In genomic region chr5:151617841-151618710, GRCh38 we compare ENCODE assay signal across 23 cellular contexts. TPM values are rescaled to one million over a fixed set of nuclear protein-coding genes. Genes with fewer than 3 reads are reported as not detected.
A peak's percentile ranks its signal among the peaks of the same experiment; 100 is the strongest.
DNase-seq lines count a peak whose midpoint lies in the region; ATAC-seq, FAIRE-seq and TF ChIP-seq lines count a peak whose summit lies in the region.
"Had no signal": no experiment of that assay in that cellular context is flagged by ENCODE, and none has a peak within 500 bp of the region (broad histone marks: within the 10 kb centered on the region; RNA-seq: fewer than 3 reads in every experiment).

No MANE protein-coding gene starts in this region.

- TF ChIP-seq POLR2A in HCT116 (IDR thresholded peaks at IDR 0.05; ENCODE audit: borderline replicate concordance, extremely low read depth, insufficient read depth, insufficient read length) = no peak
- TF ChIP-seq POLR2A in K562 (conservative IDR thresholded peaks at IDR 0.05) = no peak

- ATAC-seq in HCT116 = peak; percentile 24; the same call in 1 of the 2 replicates
- ATAC-seq in K562 = no peak
- no peak for ATAC-seq in mucosa of descending colon
- ATAC-seq in GM19395 (IDR thresholded peaks at IDR 0.05; ENCODE audit: unreplicated experiment) = no peak
- ATAC-seq: activated CD8-positive, alpha-beta T cell treated with anti-CD3 and anti-CD28 coated beads for 36 hours; heart left ventricle; Right ventricle myocardium inferior; upper lobe of right lung had no signal

- peak overlapping the region; percentile 32 for H2AK5ac ChIP-seq in mesenchymal stem cell (ENCODE audit: low read length, severe bottlenecking)

- TF ChIP-seq RAD21 in HCT116 (IDR thresholded peaks at IDR 0.05; ENCODE audit: low read depth) = no peak
- no peak for TF ChIP-seq RAD21 in K562 (CRISPR knock-in tag; conservative IDR thresholded peaks at IDR 0.05 in 1 of 2, IDR thresholded peaks at IDR 0.05 in 1 of 2)

- no peak overlapping the region for H3K23ac ChIP-seq in mesenchymal stem cell (ENCODE audit: low read length in 2 of 2)

- H3K9ac ChIP-seq in HCT116 (ENCODE audit: low read length) (0 out of 2 replicates have a peak overlapping the region, but pooled peaks have one; percentile 10), K562 (ENCODE audit: insufficient read depth in 1 of 2, low read depth in 2 of 2, low read length in 2 of 2) (no peak overlapping the region), mesenchymal stem cell (ENCODE audit: low read length) (no peak overlapping the region)
- H3K9ac ChIP-seq: parathyroid adenoma had no signal

- no peak overlapping the region for H3K4me3 ChIP-seq in Caco-2 (ENCODE audit: low read depth, low read length)
- H3K4me3 ChIP-seq in HCT116 (replicated peaks in 1 of 2; ENCODE audit: low read depth in 1 of 2, low read length in 2 of 2) = no peak overlapping the region
- no peak overlapping the region for H3K4me3 ChIP-seq in K562
- no peak overlapping the region for H3K4me3 ChIP-seq in mesenchymal stem cell (ENCODE audit: insufficient read depth in 1 of 2, low read depth in 1 of 2, low read length in 2 of 2)
- H3K4me3 ChIP-seq in mucosa of descending colon = no peak overlapping the region
- H3K4me3 ChIP-seq: heart left ventricle, left ventricle myocardium inferior, MG63, sigmoid colon, upper lobe of right lung had no signal

- peak overlapping the region; percentile 38 for H3K4me3 Mint-ChIP-seq in Caco-2 (ENCODE audit: unreplicated experiment)
- no peak overlapping the region for H3K4me3 Mint-ChIP-seq in activated CD4-positive, alpha-beta T cell treated with anti-CD3 and anti-CD28 coated beads, Interleukin-2, amount 10 ng/mL, durations not matched to agents 24 days and 14 days
- H3K4me3 Mint-ChIP-seq: activated CD8-positive, alpha-beta T cell treated with anti-CD3 and anti-CD28 coated beads for 36 hours; CD4-positive, CD25-positive, alpha-beta regulatory T cell; nephron had no signal

- POLR2A ChIA-PET in Caco-2 (lab: Charles Lee) = interaction anchor here (0.6 to 1.0 kb wide), 3 partner anchors 24 to 153 kb away, joined by 3 to 4 read pairs (median 4); no protein-coding TSS in a partner anchor
- POLR2A ChIA-PET in HCT116 (lab: Charles Lee) = interaction anchor here (1.0 kb wide), 1 partner anchor 19 kb away, joined by 4 read pairs; no protein-coding TSS in a partner anchor
- POLR2A ChIA-PET in K562 (lab: Yijun Ruan, JAX) = interaction anchor here (0.8 kb wide), 1 partner anchor 9 kb away, joined by 3 read pairs; no protein-coding TSS in a partner anchor

- WGBS in K562 (ENCODE audit: insufficient coverage, low coverage, missing lambda C conversion rate) = 2% methylated on average over 3 of the region's 3 CpGs
- 100% methylated on average over 2 of the region's 3 CpGs for WGBS in mesenchymal stem cell

- H2BK120ac ChIP-seq in mesenchymal stem cell (ENCODE audit: low read depth, low read length) = no peak overlapping the region

- in situ Hi-C loops in K562 (cut with MboI) = no loop called here

- no peak overlapping the region for H3K18ac ChIP-seq in mesenchymal stem cell (ENCODE audit: low read depth in 1 of 2, low read length in 2 of 2)

- DNase-seq in Caco-2 (peak; percentile 63), HCT116 (ENCODE audit: low read depth, low spot score) (peak; percentile 7), K562 (ENCODE audit: extremely low read depth in 1 of 4, low spot score in 3 of 4) (no peak), mesenchymal stem cell (no peak), mucosa of descending colon (no peak)
- DNase-seq in activated CD4-positive, alpha-beta T cell treated with anti-CD3 and anti-CD28 coated beads, Interleukin-2, amount 10 ng/mL, durations not matched to agents 24 days and 14 days = no peak
- DNase-seq: activated CD8-positive, alpha-beta T cell treated with anti-CD3 and anti-CD28 coated beads for 36 hours; activated naive CD4-positive, alpha-beta T cell treated with Interleukin-2 at 50 U/mL for 16 hours; CD4-positive, CD25-positive, alpha-beta regulatory T cell; cortex of kidney; GF-D8; heart left ventricle; left ventricle myocardium inferior; MG63; midbrain; NCI-H1417 treated with DMSO at 0.1 percent for 48 hours; NCI-H524 treated with DMSO at 0.1 percent for 48 hours; sigmoid colon; upper lobe of right lung had no signal

- no peak overlapping the region for H2BK12ac ChIP-seq in mesenchymal stem cell (ENCODE audit: low read length in 2 of 2)

- H3K4ac ChIP-seq in mesenchymal stem cell (ENCODE audit: low read depth in 1 of 2, low read length in 2 of 2) = no peak overlapping the region

- no peaks in the 10 kb centered on the region for H3K9me2 ChIP-seq in HCT116 (ENCODE audit: insufficient read depth)

- CTCF ChIA-PET in Caco-2 (lab: Charles Lee) = interaction anchor here (0.6 to 1.2 kb wide), 6 partner anchors 34 to 365 kb away, joined by 3 to 6 read pairs (median 4); partner anchors contain the start of genes GM2A and SLC36A1
- CTCF ChIA-PET in HCT116 (lab: Charles Lee) = interaction anchor here (1.1 to 1.2 kb wide), 2 partner anchors 34 to 94 kb away, joined by 3 to 6 read pairs; no protein-coding TSS in a partner anchor
- CTCF ChIA-PET in K562 (lab: Yijun Ruan, JAX; ENCODE audit: low intra/inter-chr PET ratio) = no interaction called here

- H4K20me1 ChIP-seq in HCT116 (ENCODE audit: insufficient read depth) (no peaks in the 10 kb centered on the region), K562 (replicated peaks; ENCODE audit: control insufficient read depth, insufficient read depth, low read length) (no peaks in the 10 kb centered on the region; the same call in 1 of the 2 replicates)

- no peaks in the 10 kb centered on the region for H3K9me3 Mint-ChIP-seq in Caco-2 (ENCODE audit: unreplicated experiment)
- H3K9me3 Mint-ChIP-seq in activated CD4-positive, alpha-beta T cell treated with anti-CD3 and anti-CD28 coated beads, Interleukin-2, amount 10 ng/mL, durations not matched to agents 24 days and 14 days = no peaks in the 10 kb centered on the region
- H3K9me3 Mint-ChIP-seq: activated CD8-positive, alpha-beta T cell treated with anti-CD3 and anti-CD28 coated beads for 36 hours; nephron had no signal

- H4K91ac ChIP-seq in mesenchymal stem cell (ENCODE audit: low read length) = no peak overlapping the region

- H2AFZ ChIP-seq in HCT116 (ENCODE audit: low read depth, low read length, poor library complexity, severe bottlenecking) = no peak overlapping the region
- H2AFZ ChIP-seq in K562 (ENCODE audit: low read depth, low read length) = no peak overlapping the region
- H2AFZ ChIP-seq in mesenchymal stem cell (ENCODE audit: low read depth, low read length) = no peak overlapping the region
- H2AFZ ChIP-seq: parathyroid adenoma had no signal

- H3K36me3 Mint-ChIP-seq in Caco-2 (ENCODE audit: insufficient read depth, unreplicated experiment) = no peaks in the 10 kb centered on the region
- no peaks in the 10 kb centered on the region for H3K36me3 Mint-ChIP-seq in activated CD4-positive, alpha-beta T cell treated with anti-CD3 and anti-CD28 coated beads, Interleukin-2, amount 10 ng/mL, durations not matched to agents 24 days and 14 days (ENCODE audit: low read depth)
- H3K36me3 Mint-ChIP-seq: CD4-positive, CD25-positive, alpha-beta regulatory T cell had no signal

- RAD21 ChIA-PET in HCT116 (lab: Charles Lee; ENCODE audit: low non-redundant PET in 1 of 2, low total read pairs in 2 of 2, uncharacterized antibody in 2 of 2, unreplicated experiment in 2 of 2) = interaction anchor here in 1 of 2 experiments (1.2 kb wide), 1 partner anchor 34 kb away, joined by 3 read pairs; no protein-coding TSS in a partner anchor

- H3K79me1 ChIP-seq in mesenchymal stem cell (replicated peaks; ENCODE audit: low read length, poor library complexity, severe bottlenecking) = no peaks in the 10 kb centered on the region

- peaks cover 48% of the 10 kb centered on the region for H3K4me1 ChIP-seq in Caco-2
- peaks cover 33 to 45% of the 10 kb centered on the region in 2 experiments for H3K4me1 ChIP-seq in HCT116 (ENCODE audit: control insufficient read depth in 1 of 2, insufficient read depth in 2 of 2, low read length in 2 of 2)
- H3K4me1 ChIP-seq in K562 (replicated peaks in 1 of 2; ENCODE audit: control insufficient read depth in 2 of 2, insufficient read depth in 2 of 2, low read length in 2 of 2) = no peaks in the 10 kb centered on the region
- H3K4me1 ChIP-seq in mesenchymal stem cell (ENCODE audit: control insufficient read depth, insufficient read depth, low read depth, low read length) = peaks cover 26% of the 10 kb centered on the region
- H3K4me1 ChIP-seq in mucosa of descending colon (ENCODE audit: low read depth) = no peaks in the 10 kb centered on the region
- H3K4me1 ChIP-seq: parathyroid adenoma, sigmoid colon, upper lobe of right lung had no signal

- H2BK15ac ChIP-seq in mesenchymal stem cell (ENCODE audit: low read depth, poor library complexity, severe bottlenecking) = no peak overlapping the region

- H3K27ac Mint-ChIP-seq in Caco-2 (ENCODE audit: unreplicated experiment) = peak overlapping the region; percentile 82
- H3K27ac Mint-ChIP-seq in activated CD4-positive, alpha-beta T cell treated with anti-CD3 and anti-CD28 coated beads, Interleukin-2, amount 10 ng/mL, durations not matched to agents 24 days and 14 days = no peak overlapping the region
- H3K27ac Mint-ChIP-seq: activated CD8-positive, alpha-beta T cell treated with anti-CD3 and anti-CD28 coated beads for 36 hours; nephron had no signal

- no peak overlapping the region for H2BK5ac ChIP-seq in mesenchymal stem cell (ENCODE audit: low read depth, low read length, poor library complexity, severe bottlenecking)

- H4K8ac ChIP-seq in mesenchymal stem cell (ENCODE audit: low read length) = no peak overlapping the region

- no peaks in the 10 kb centered on the region for H3K36me3 ChIP-seq in Caco-2 (ENCODE audit: control insufficient read depth, insufficient read depth, low read length)
- H3K36me3 ChIP-seq in HCT116 (ENCODE audit: control insufficient read depth in 1 of 2, insufficient read depth in 2 of 2, low read length in 2 of 2) = no peaks in the 10 kb centered on the region
- no peaks in the 10 kb centered on the region for H3K36me3 ChIP-seq in K562 (ENCODE audit: control insufficient read depth, insufficient read depth, low read length)
- no peaks in the 10 kb centered on the region for H3K36me3 ChIP-seq in mesenchymal stem cell (ENCODE audit: control insufficient read depth in 1 of 2, insufficient read depth in 2 of 2, low read depth in 1 of 2, low read length in 2 of 2)
- no peaks in the 10 kb centered on the region for H3K36me3 ChIP-seq in mucosa of descending colon (ENCODE audit: low read depth)
- H3K36me3 ChIP-seq: heart left ventricle, left ventricle myocardium inferior, MG63, sigmoid colon, upper lobe of right lung had no signal

- H3K79me2 ChIP-seq in HCT116 (ENCODE audit: insufficient read depth, low read length) (no peaks in the 10 kb centered on the region), K562 (ENCODE audit: control insufficient read depth, insufficient read depth, low read length) (no peaks in the 10 kb centered on the region)
- H3K79me2 ChIP-seq: parathyroid adenoma had no signal

- H3K14ac ChIP-seq in mesenchymal stem cell (ENCODE audit: low read length in 2 of 2) = no peak overlapping the region

- no peak for TF ChIP-seq CTCF in Caco-2 (IDR thresholded peaks at IDR 0.05; ENCODE audit: insufficient read depth in 1 of 2, low read depth in 1 of 2, low read length in 1 of 2, severe bottlenecking in 1 of 2, unreplicated experiment in 1 of 2)
- TF ChIP-seq CTCF in HCT116 (IDR thresholded peaks at IDR 0.05 in 2 of 3, conservative IDR thresholded peaks at IDR 0.05 in 1 of 3; ENCODE audit: borderline replicate concordance in 1 of 3, insufficient read depth in 1 of 3, low read depth in 2 of 3, low read length in 2 of 3) = no peak
- no peak for TF ChIP-seq CTCF in K562 (IDR thresholded peaks at IDR 0.05 in 2 of 3, conservative IDR thresholded peaks at IDR 0.05 in 1 of 3; ENCODE audit: insufficient read depth in 2 of 3, low read depth in 1 of 3, low read length in 3 of 3)
- no peak for TF ChIP-seq CTCF in mucosa of descending colon (IDR thresholded peaks at IDR 0.05)

- no peak for TF ChIP-seq EP300 in K562 (IDR thresholded peaks at IDR 0.05; ENCODE audit: low read length)

- H3K27me3 ChIP-seq in Caco-2 (replicated peaks; ENCODE audit: control insufficient read depth, insufficient read depth, low read length) = no peaks in the 10 kb centered on the region
- peaks cover 9% of the 10 kb centered on the region; the same call in 1 of the 2 replicates for H3K27me3 ChIP-seq in HCT116 (ENCODE audit: insufficient read depth, low read length)
- H3K27me3 ChIP-seq in K562 (ENCODE audit: control insufficient read depth in 2 of 2, insufficient read depth in 2 of 2, low read length in 2 of 2) = peaks cover 16 to 54% of the 10 kb centered on the region in 2 experiments; a peak in 4 of 5 replicates
- peaks cover 0 to 82% of the 10 kb centered on the region in 2 experiments for H3K27me3 ChIP-seq in mesenchymal stem cell (ENCODE audit: control insufficient read depth in 1 of 2, insufficient read depth in 1 of 2, low read length in 2 of 2)
- H3K27me3 ChIP-seq: upper lobe of right lung had no signal

- no peak for FAIRE-seq in K562 (lab: Jason Lieb, UNC)

- BruUV-seq in Caco-2 (replicated peaks; lab: Mats Ljungman, UMichigan) = TSS peak; percentile 88
- BruUV-seq in HCT116 (replicated peaks; lab: Mats Ljungman, UMichigan) = no TSS peak
- BruUV-seq in K562 (replicated peaks; lab: Mats Ljungman, UMichigan) = no TSS peak

- H3K27ac ChIP-seq in HCT116 (ENCODE audit: low read depth, low read length) = no peak overlapping the region
- H3K27ac ChIP-seq in K562 (ENCODE audit: extremely low read depth, low read depth, low read length) = no peak overlapping the region
- H3K27ac ChIP-seq in mesenchymal stem cell (ENCODE audit: low read length, poor library complexity, severe bottlenecking) = no peak overlapping the region
- H3K27ac ChIP-seq: heart left ventricle, left ventricle myocardium inferior, parathyroid adenoma, sigmoid colon, upper lobe of right lung had no signal

- intact Hi-C loops in Caco-2 (cut with micrococcal nuclease; ENCODE audit: unreplicated experiment) (loop anchor here (1.0 to 2.0 kb wide), 2 partner anchors 21 to 35 kb away; no protein-coding TSS in a partner anchor), HCT116 (cut with micrococcal nuclease) (no loop called here), K562 (cut with micrococcal nuclease) (no loop called here), mucosa of descending colon (cut with DNase I, micrococcal nuclease) (no loop called here)
- intact Hi-C loops in activated CD4-positive, alpha-beta T cell treated with anti-CD3 and anti-CD28 coated beads, Interleukin-2, amount 10 ng/mL, durations not matched to agents 24 days and 14 days (cut with micrococcal nuclease) = no loop called here

- peak overlapping the region; percentile 45 for H3K4me2 ChIP-seq in HCT116 (ENCODE audit: low read length)
- H3K4me2 ChIP-seq in K562 (ENCODE audit: insufficient read depth, low read length) = no peak overlapping the region
- H3K4me2 ChIP-seq in mesenchymal stem cell (ENCODE audit: low read length, poor library complexity, severe bottlenecking) = no peak overlapping the region

- H3K9me3 ChIP-seq in Caco-2 (no peaks in the 10 kb centered on the region; the same call in 1 of the 2 replicates), HCT116 (ENCODE audit: control insufficient read depth in 1 of 2, insufficient read depth in 1 of 2, low read depth in 1 of 2, low read length in 2 of 2) (no peaks in the 10 kb centered on the region), K562 (replicated peaks; ENCODE audit: control insufficient read depth, insufficient read depth, low read depth, low read length) (no peaks in the 10 kb centered on the region), mesenchymal stem cell (ENCODE audit: control insufficient read depth, low read length) (no peaks in the 10 kb centered on the region), mucosa of descending colon (no peaks in the 10 kb centered on the region)
- H3K9me3 ChIP-seq: heart left ventricle, MG63, upper lobe of right lung had no signal

- no peaks in the 10 kb centered on the region for H3K27me3 Mint-ChIP-seq in Caco-2 (ENCODE audit: insufficient read depth, unreplicated experiment)
- H3K27me3 Mint-ChIP-seq in activated CD4-positive, alpha-beta T cell treated with anti-CD3 and anti-CD28 coated beads, Interleukin-2, amount 10 ng/mL, durations not matched to agents 24 days and 14 days = no peaks in the 10 kb centered on the region

- H3K9me1 ChIP-seq in K562 (ENCODE audit: control insufficient read depth, insufficient read depth, low read length) = no peaks in the 10 kb centered on the region

- peaks cover 24% of the 10 kb centered on the region for H3K4me1 Mint-ChIP-seq in Caco-2 (ENCODE audit: low read depth, unreplicated experiment)
- H3K4me1 Mint-ChIP-seq in activated CD4-positive, alpha-beta T cell treated with anti-CD3 and anti-CD28 coated beads, Interleukin-2, amount 10 ng/mL, durations not matched to agents 24 days and 14 days = peaks cover 2% of the 10 kb centered on the region

RNA-seq across cellular contexts. Expression of gene FAT2, which starts 26.9 kb away (rescaled TPM):
- total RNA-seq in Caco-2 (2022) = 0.21 and 0.32 TPM in 2 replicates
- total RNA-seq in HCT116 (2021; ENCODE audit: unreplicated experiment) = 0.05 TPM
- polyA plus RNA-seq in HCT116 (2012) = 0.01 and 0.02 TPM in 2 replicates
- total RNA-seq in K562 (2011; cell fraction: chromatin; rRNA removed; ENCODE audit: low replicate concordance) = not detected in 2 replicates
- not detected in 2 replicates for total RNA-seq in K562 (2011; cell fraction: nucleolus; rRNA removed)
- under 0.01 TPM in 1 of 2 replicates, not detected in the other for total RNA-seq in K562 (2011; cell fraction: nucleoplasm; rRNA removed)
- not detected in 2 replicates for total RNA-seq in K562 (2014; rRNA removed)
- not detected in 2 replicates for total RNA-seq in K562 (2014; rRNA removed; fragmentation: Illumina TruSeq; extraction: Trizol)
- total RNA-seq in K562 (2015; rRNA removed; fragmentation: Illumina TruSeq; extraction: Trizol) = not detected in 2 replicates
- total RNA-seq in K562 (2021) = not detected in 2 replicates
- not detected in 2 replicates for polyA plus RNA-seq in K562 (2011; rRNA removed)
- not detected in 2 replicates for polyA plus RNA-seq in K562 (2011; cell fraction: cytosol; rRNA removed)
- polyA plus RNA-seq in K562 (2011; cell fraction: nucleus; rRNA removed) = not detected in 2 replicates
- 0.06 and 0.07 TPM in 2 replicates for polyA plus RNA-seq in K562 (2012)
- not detected in 2 replicates for polyA plus RNA-seq in K562 (2014; fragmentation: Illumina TruSeq; extraction: Trizol)
- polyA plus RNA-seq in K562 (2014; fragmentation: Nextera tagmentation; extraction: Ambion mirVana) = not detected
- polyA plus RNA-seq in K562 (2014; rRNA removed) = not detected in 2 replicates
- polyA minus RNA-seq in K562 (2011; rRNA and poly(A)+ RNA removed) = not detected in 2 replicates
- polyA minus RNA-seq in K562 (2011; cell fraction: cytosol; rRNA and poly(A)+ RNA removed) = not detected in 2 replicates
- polyA minus RNA-seq in K562 (2011; cell fraction: nucleus; rRNA and poly(A)+ RNA removed) = not detected in 2 replicates
- not detected for polyA plus RNA-seq in mesenchymal stem cell (2013, experiment 1 of 2)
- polyA plus RNA-seq in mesenchymal stem cell (2013, experiment 2 of 2) = not detected
- total RNA-seq in mucosa of descending colon = not detected
- not detected in 2 replicates for total RNA-seq in activated CD4-positive, alpha-beta T cell treated with anti-CD3 and anti-CD28 coated beads, Interleukin-2, amount 10 ng/mL, durations not matched to agents 24 days and 14 days
- total RNA-seq: activated CD8-positive, alpha-beta T cell treated with anti-CD3 and anti-CD28 coated beads for 36 hours; CD4-positive, CD25-positive, alpha-beta regulatory T cell; left ventricle myocardium inferior; Right ventricle myocardium inferior; sigmoid colon had no signal

Comparison
In these comparisons a context has a peak if more than half of its experiments do, and no peak if none do; other contexts are left out.
1. DNase-seq: peak in Caco-2 (2 of 2) and HCT116 (single experiment); none in K562 (0 of 4), mesenchymal stem cell (single experiment), mucosa of descending colon (0 of 3) and activated CD4-positive, alpha-beta T cell treated with anti-CD3 and anti-CD28 coated beads, Interleukin-2, amount 10 ng/mL, durations not matched to agents 24 days and 14 days (single experiment).